Comparison of ENCODE assay signal across 18 cellular contexts in genomic region chr2:230592775-230593174, GRCh38.
DNase-seq lines count a peak whose midpoint lies in the region; ATAC-seq, FAIRE-seq and TF ChIP-seq lines count a peak whose summit lies in the region.
"Had no signal": no experiment of that assay in that cellular context is flagged by ENCODE, and none has a peak within 500 bp of the region (broad histone marks: within the 10 kb centered on the region; RNA-seq: fewer than 3 reads in every experiment).

No MANE protein-coding gene starts in this region.

- no peak for TF ChIP-seq CTCF in natural killer cell (IDR thresholded peaks at IDR 0.05)

- peak; percentile 86 for FAIRE-seq in GM19239 (lab: Jason Lieb, UNC)
- FAIRE-seq: H54 had no signal

- DNase-seq in activated CD4-positive, alpha-beta T cell treated with anti-CD3 and anti-CD28 coated beads for 36 hours: no peak
- DNase-seq in activated CD4-positive, alpha-beta T cell treated with anti-CD3 and anti-CD28 coated beads for 48 hours: no peak
- DNase-seq in GM19239 (ENCODE audit: insufficient read length, low spot score): no peak
- DNase-seq in activated CD4-positive, alpha-beta memory T cell treated with anti-CD3 and anti-CD28 coated beads, Interleukin-2, amount 10 ng/mL, durations not matched to agents 7 days and 5 days: no peak
- DNase-seq in natural killer cell: no peak
- DNase-seq in NCI-H524 treated with DMSO at 0.1 percent for 48 hours (lab: John Stamatoyannopoulos, UW): no peak
- DNase-seq: 8988T; activated CD4-positive, CD25-positive, alpha-beta regulatory T cell treated with anti-CD3 and anti-CD28 coated beads, Interleukin-2, amount 50 U/mL, for 72 hours; AML-193; aorta; NCI-H146; NCI-H2171; NCI-H526; stimulated activated CD4-positive, alpha-beta T cell treated with anti-CD3 and anti-CD28 coated beads, Interleukin-2, amount 100 ng/mL, for 48 hours; stimulated activated naive CD8-positive, alpha-beta T cell treated with anti-CD3 and anti-CD28 coated beads, Interleukin-15, Interleukin-2, amounts not matched to agents 100 U/mL and 50 U/mL, for 24 hours had no signal

- no peaks in the 10 kb centered on the region for H3K27me3 Mint-ChIP-seq in activated CD4-positive, alpha-beta T cell treated with anti-CD3 and anti-CD28 coated beads for 36 hours
- no peaks in the 10 kb centered on the region for H3K27me3 Mint-ChIP-seq in activated CD4-positive, alpha-beta memory T cell treated with anti-CD3 and anti-CD28 coated beads, Interleukin-2, amount 10 ng/mL, durations not matched to agents 7 days and 5 days
- peaks cover 0 to 4% of the 10 kb centered on the region in 2 donors for H3K27me3 Mint-ChIP-seq in natural killer cell (ENCODE audit: low read depth in 2 of 2)

- H3K36me3 Mint-ChIP-seq in activated CD4-positive, alpha-beta T cell treated with anti-CD3 and anti-CD28 coated beads for 36 hours (ENCODE audit: low read depth): peaks cover 3% of the 10 kb centered on the region
- H3K36me3 Mint-ChIP-seq in activated CD4-positive, alpha-beta memory T cell treated with anti-CD3 and anti-CD28 coated beads, Interleukin-2, amount 10 ng/mL, durations not matched to agents 7 days and 5 days (ENCODE audit: low read depth): peaks cover 12% of the 10 kb centered on the region
- H3K36me3 Mint-ChIP-seq in natural killer cell: peaks cover 8% of the 10 kb centered on the region

- H3K9me3 Mint-ChIP-seq in activated CD4-positive, alpha-beta T cell treated with anti-CD3 and anti-CD28 coated beads for 36 hours (ENCODE audit: low read depth): peaks cover 3% of the 10 kb centered on the region
- H3K9me3 Mint-ChIP-seq in activated CD4-positive, alpha-beta memory T cell treated with anti-CD3 and anti-CD28 coated beads, Interleukin-2, amount 10 ng/mL, durations not matched to agents 7 days and 5 days: peaks cover 12% of the 10 kb centered on the region
- H3K9me3 Mint-ChIP-seq in natural killer cell: no peaks in the 10 kb centered on the region

- no peak for ATAC-seq in activated CD4-positive, alpha-beta T cell treated with anti-CD3 and anti-CD28 coated beads for 36 hours
- ATAC-seq in natural killer cell (peak in 2 of 3 donors; percentile 56), HG03469 (IDR thresholded peaks at IDR 0.05; ENCODE audit: unreplicated experiment) (no peak), HG02973 (IDR thresholded peaks at IDR 0.05; ENCODE audit: unreplicated experiment) (no peak)
- ATAC-seq: stimulated activated naive CD8-positive, alpha-beta T cell treated with anti-CD3 and anti-CD28 coated beads, Interleukin-15, Interleukin-2, amounts not matched to agents 100 U/mL and 50 U/mL, for 24 hours had no signal

- intact Hi-C loops in activated CD4-positive, alpha-beta T cell treated with anti-CD3 and anti-CD28 coated beads for 36 hours (cut with DNase I, micrococcal nuclease): no loop called here
- intact Hi-C loops in natural killer cell (cut with micrococcal nuclease): no loop called here

- peak overlapping the region; percentile 58 for H3K27ac Mint-ChIP-seq in activated CD4-positive, alpha-beta T cell treated with anti-CD3 and anti-CD28 coated beads for 36 hours
- peak overlapping the region; percentile 53 for H3K27ac Mint-ChIP-seq in activated CD4-positive, alpha-beta memory T cell treated with anti-CD3 and anti-CD28 coated beads, Interleukin-2, amount 10 ng/mL, durations not matched to agents 7 days and 5 days
- peak overlapping the region; percentile 49 to 75 for H3K27ac Mint-ChIP-seq in natural killer cell

- H3K4me3 Mint-ChIP-seq in activated CD4-positive, alpha-beta T cell treated with anti-CD3 and anti-CD28 coated beads for 36 hours: no peak overlapping the region
- no peak overlapping the region for H3K4me3 Mint-ChIP-seq in activated CD4-positive, alpha-beta memory T cell treated with anti-CD3 and anti-CD28 coated beads, Interleukin-2, amount 10 ng/mL, durations not matched to agents 7 days and 5 days
- H3K4me3 Mint-ChIP-seq in natural killer cell: peak overlapping the region; percentile 3

- POLR2A ChIA-PET in activated CD4-positive, alpha-beta T cell treated with anti-CD3 and anti-CD28 coated beads for 36 hours (lab: Charles Lee): no interaction called here
- POLR2A ChIA-PET in activated CD4-positive, alpha-beta memory T cell treated with anti-CD3 and anti-CD28 coated beads, Interleukin-2, amount 10 ng/mL, durations not matched to agents 7 days and 5 days (lab: Charles Lee): no interaction called here

- H3K4me1 Mint-ChIP-seq in activated CD4-positive, alpha-beta T cell treated with anti-CD3 and anti-CD28 coated beads for 36 hours: peaks cover 48% of the 10 kb centered on the region
- peaks cover 39% of the 10 kb centered on the region for H3K4me1 Mint-ChIP-seq in activated CD4-positive, alpha-beta memory T cell treated with anti-CD3 and anti-CD28 coated beads, Interleukin-2, amount 10 ng/mL, durations not matched to agents 7 days and 5 days
- peaks cover 41 to 57% of the 10 kb centered on the region in 2 donors for H3K4me1 Mint-ChIP-seq in natural killer cell

- CTCF ChIA-PET in activated CD4-positive, alpha-beta T cell treated with anti-CD3 and anti-CD28 coated beads for 36 hours (lab: Charles Lee): no interaction called here
- CTCF ChIA-PET in activated CD4-positive, alpha-beta memory T cell treated with anti-CD3 and anti-CD28 coated beads, Interleukin-2, amount 10 ng/mL, durations not matched to agents 7 days and 5 days (lab: Charles Lee): no interaction called here

Comparison
In these comparisons a context has a peak if more than half of its experiments do, and no peak if none do; other contexts are left out.
1. ATAC-seq: peak in natural killer cell (2 of 3); none in activated CD4-positive, alpha-beta T cell treated with anti-CD3 and anti-CD28 coated beads for 36 hours (single experiment), HG03469 (single experiment) and HG02973 (single experiment).
2. Peak in every context shown above with its lines, with median percentiles within 50 percentile points of each other: H3K27ac Mint-ChIP-seq.